1 cellular context compared by ENCODE assay signal in the genomic region with DNA sequence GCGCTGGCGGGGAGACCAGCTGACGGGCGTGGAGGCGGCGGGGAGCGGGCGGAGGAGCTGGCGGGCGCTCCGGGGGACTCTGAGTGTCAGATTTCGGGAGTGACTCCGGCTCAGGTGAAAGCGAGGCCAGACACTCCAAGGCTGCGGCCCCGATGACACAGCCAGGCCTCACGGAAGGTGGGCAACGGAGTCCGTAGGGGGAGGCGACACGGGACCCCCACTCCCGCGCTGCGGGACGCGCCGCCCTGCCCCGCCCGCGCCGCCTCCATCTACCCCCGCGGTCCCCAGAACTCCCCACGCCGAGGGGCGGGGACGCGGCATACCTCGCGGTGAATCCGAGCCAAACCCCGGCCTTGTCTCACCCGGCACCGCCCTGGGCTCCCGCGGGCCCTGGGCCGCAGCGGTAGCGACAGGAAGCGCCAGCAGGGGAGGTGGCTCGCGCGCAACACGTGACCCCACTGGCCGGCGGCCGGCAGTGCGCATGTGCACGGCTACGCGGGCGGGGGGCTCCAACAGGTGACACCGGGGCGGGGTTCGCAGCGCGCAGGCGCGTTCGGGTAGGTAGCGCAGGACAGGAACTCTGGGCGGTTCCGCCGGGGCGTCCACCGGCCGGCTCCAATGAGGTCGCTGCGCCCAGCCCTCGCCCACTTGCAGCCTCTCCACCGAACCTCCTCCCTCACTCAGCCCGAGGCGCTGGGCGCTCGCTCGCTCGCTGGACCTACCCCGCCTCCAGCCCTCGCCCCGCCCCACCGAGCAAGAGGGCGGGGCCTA.
TF ChIP-seq lines count a peak whose summit lies in the region.

A gene with protein sequence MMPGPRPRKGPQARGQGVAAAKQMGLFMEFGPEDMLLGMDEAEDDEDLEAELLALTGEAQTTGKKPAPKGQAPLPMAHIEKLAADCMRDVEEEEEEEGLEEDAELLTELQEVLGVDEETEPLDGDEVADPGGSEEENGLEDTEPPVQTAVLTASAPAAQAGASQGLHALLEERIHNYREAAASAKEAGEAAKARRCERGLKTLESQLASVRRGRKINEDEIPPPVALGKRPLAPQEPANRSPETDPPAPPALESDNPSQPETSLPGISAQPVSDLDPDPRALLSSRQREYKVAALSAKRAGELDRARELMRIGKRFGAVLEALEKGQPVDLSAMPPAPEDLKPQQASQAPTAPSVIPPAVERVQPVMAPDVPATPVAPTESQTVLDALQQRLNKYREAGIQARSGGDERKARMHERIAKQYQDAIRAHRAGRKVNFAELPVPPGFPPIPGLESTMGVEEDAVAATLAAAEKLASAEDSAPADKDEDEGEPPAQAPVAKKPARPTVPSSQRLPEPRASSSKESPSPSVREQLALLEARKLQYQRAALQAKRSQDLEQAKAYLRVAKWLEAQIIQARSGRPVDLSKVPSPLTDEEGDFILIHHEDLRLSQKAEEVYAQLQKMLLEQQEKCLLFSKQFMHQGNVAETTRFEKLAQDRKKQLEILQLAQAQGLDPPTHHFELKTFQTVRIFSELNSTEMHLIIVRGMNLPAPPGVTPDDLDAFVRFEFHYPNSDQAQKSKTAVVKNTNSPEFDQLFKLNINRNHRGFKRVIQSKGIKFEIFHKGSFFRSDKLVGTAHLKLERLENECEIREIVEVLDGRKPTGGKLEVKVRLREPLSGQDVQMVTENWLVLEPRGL (minus strand): TSS at position 460 of the 771 bp plus-strand sequence. CDS start 1,585 bp downstream, outside the sequence.

TF ChIP-seq in K562, 482 proteins besides CTCF, POLR2A, EP300 and RAD21 (continued from another document and continues in another):
- TF ChIP-seq, protein P1, sequence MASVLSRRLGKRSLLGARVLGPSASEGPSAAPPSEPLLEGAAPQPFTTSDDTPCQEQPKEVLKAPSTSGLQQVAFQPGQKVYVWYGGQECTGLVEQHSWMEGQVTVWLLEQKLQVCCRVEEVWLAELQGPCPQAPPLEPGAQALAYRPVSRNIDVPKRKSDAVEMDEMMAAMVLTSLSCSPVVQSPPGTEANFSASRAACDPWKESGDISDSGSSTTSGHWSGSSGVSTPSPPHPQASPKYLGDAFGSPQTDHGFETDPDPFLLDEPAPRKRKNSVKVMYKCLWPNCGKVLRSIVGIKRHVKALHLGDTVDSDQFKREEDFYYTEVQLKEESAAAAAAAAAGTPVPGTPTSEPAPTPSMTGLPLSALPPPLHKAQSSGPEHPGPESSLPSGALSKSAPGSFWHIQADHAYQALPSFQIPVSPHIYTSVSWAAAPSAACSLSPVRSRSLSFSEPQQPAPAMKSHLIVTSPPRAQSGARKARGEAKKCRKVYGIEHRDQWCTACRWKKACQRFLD (CRISPR knock-in tag; IDR thresholded peaks at IDR 0.05) = peak; percentile 76; the same call in 1 of the 2 replicates
- TF ChIP-seq BRCA1 (IDR thresholded peaks at IDR 0.05) = no peak
- no peak for TF ChIP-seq BRCA1 (CRISPR knock-in tag; IDR thresholded peaks at IDR 0.05)
- TF ChIP-seq NEUROD1 (IDR thresholded peaks at IDR 0.05; ENCODE audit: borderline replicate concordance, low read depth, low read length, partially characterized antibody) = no peak
- no peak for TF ChIP-seq PHB2 (IDR thresholded peaks at IDR 0.05; ENCODE audit: low read depth)
- peak; percentile 70 to 90; a peak in 3 of 4 replicates for TF ChIP-seq NONO (IDR thresholded peaks at IDR 0.05; ENCODE audit: low read depth in 2 of 2, low read length in 1 of 2)
- TF ChIP-seq ZNF77 (CRISPR knock-in tag; IDR thresholded peaks at IDR 0.05) = no peak
- TF ChIP-seq, protein P2, sequence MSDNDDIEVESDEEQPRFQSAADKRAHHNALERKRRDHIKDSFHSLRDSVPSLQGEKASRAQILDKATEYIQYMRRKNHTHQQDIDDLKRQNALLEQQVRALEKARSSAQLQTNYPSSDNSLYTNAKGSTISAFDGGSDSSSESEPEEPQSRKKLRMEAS (CRISPR knock-in tag; IDR thresholded peaks at IDR 0.05) = peak; percentile 96
- TF ChIP-seq, protein P3, sequence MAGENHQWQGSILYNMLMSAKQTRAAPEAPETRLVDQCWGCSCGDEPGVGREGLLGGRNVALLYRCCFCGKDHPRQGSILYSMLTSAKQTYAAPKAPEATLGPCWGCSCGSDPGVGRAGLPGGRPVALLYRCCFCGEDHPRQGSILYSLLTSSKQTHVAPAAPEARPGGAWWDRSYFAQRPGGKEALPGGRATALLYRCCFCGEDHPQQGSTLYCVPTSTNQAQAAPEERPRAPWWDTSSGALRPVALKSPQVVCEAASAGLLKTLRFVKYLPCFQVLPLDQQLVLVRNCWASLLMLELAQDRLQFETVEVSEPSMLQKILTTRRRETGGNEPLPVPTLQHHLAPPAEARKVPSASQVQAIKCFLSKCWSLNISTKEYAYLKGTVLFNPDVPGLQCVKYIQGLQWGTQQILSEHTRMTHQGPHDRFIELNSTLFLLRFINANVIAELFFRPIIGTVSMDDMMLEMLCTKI (IDR thresholded peaks at IDR 0.05; ENCODE audit: partially characterized antibody) = no peak
- TF ChIP-seq NFIX (CRISPR knock-in tag; IDR thresholded peaks at IDR 0.05; ENCODE audit: low read depth) = no peak
- peak; percentile 93 for TF ChIP-seq SREBF1 (IDR thresholded peaks at IDR 0.05; ENCODE audit: borderline replicate concordance, low read depth, low read length)
- TF ChIP-seq CEBPB (tag; IDR thresholded peaks at IDR 0.05) = no peak
- TF ChIP-seq CHD2 (IDR thresholded peaks at IDR 0.05; ENCODE audit: low read depth, low read length) = peak; percentile 30; the same call in 1 of the 2 replicates
- TF ChIP-seq TEAD4 (IDR thresholded peaks at IDR 0.05; ENCODE audit: low read length) = peak; percentile 31; the same call in 1 of the 2 replicates
- TF ChIP-seq TEAD4 (CRISPR knock-in tag; IDR thresholded peaks at IDR 0.05; ENCODE audit: borderline replicate concordance) = no peak
- TF ChIP-seq, protein P4, sequence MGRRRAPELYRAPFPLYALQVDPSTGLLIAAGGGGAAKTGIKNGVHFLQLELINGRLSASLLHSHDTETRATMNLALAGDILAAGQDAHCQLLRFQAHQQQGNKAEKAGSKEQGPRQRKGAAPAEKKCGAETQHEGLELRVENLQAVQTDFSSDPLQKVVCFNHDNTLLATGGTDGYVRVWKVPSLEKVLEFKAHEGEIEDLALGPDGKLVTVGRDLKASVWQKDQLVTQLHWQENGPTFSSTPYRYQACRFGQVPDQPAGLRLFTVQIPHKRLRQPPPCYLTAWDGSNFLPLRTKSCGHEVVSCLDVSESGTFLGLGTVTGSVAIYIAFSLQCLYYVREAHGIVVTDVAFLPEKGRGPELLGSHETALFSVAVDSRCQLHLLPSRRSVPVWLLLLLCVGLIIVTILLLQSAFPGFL (CRISPR knock-in tag; IDR thresholded peaks at IDR 0.05) = no peak
- TF ChIP-seq, protein P5, sequence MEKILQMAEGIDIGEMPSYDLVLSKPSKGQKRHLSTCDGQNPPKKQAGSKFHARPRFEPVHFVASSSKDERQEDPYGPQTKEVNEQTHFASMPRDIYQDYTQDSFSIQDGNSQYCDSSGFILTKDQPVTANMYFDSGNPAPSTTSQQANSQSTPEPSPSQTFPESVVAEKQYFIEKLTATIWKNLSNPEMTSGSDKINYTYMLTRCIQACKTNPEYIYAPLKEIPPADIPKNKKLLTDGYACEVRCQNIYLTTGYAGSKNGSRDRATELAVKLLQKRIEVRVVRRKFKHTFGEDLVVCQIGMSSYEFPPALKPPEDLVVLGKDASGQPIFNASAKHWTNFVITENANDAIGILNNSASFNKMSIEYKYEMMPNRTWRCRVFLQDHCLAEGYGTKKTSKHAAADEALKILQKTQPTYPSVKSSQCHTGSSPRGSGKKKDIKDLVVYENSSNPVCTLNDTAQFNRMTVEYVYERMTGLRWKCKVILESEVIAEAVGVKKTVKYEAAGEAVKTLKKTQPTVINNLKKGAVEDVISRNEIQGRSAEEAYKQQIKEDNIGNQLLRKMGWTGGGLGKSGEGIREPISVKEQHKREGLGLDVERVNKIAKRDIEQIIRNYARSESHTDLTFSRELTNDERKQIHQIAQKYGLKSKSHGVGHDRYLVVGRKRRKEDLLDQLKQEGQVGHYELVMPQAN (IDR thresholded peaks at IDR 0.05; ENCODE audit: borderline replicate concordance) = 0 out of 2 replicates have a peak, but pooled peaks have one; percentile 41
- TF ChIP-seq TCF7 (IDR thresholded peaks at IDR 0.05; ENCODE audit: borderline replicate concordance) = 0 out of 2 replicates have a peak, but pooled peaks have one; percentile 48
- TF ChIP-seq, protein P6, sequence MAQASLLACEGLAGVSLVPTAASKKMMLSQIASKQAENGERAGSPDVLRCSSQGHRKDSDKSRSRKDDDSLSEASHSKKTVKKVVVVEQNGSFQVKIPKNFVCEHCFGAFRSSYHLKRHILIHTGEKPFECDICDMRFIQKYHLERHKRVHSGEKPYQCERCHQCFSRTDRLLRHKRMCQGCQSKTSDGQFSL (CRISPR knock-in tag; IDR thresholded peaks at IDR 0.05) = 0 out of 2 replicates have a peak, but pooled peaks have one; percentile 38
- TF ChIP-seq, protein P6 (tag; IDR thresholded peaks at IDR 0.05) = no peak
- peak; percentile 97 to 98 for TF ChIP-seq MAZ (CRISPR knock-in tag; conservative IDR thresholded peaks at IDR 0.05 in 1 of 2, IDR thresholded peaks at IDR 0.05 in 1 of 2)
- TF ChIP-seq, protein P7, sequence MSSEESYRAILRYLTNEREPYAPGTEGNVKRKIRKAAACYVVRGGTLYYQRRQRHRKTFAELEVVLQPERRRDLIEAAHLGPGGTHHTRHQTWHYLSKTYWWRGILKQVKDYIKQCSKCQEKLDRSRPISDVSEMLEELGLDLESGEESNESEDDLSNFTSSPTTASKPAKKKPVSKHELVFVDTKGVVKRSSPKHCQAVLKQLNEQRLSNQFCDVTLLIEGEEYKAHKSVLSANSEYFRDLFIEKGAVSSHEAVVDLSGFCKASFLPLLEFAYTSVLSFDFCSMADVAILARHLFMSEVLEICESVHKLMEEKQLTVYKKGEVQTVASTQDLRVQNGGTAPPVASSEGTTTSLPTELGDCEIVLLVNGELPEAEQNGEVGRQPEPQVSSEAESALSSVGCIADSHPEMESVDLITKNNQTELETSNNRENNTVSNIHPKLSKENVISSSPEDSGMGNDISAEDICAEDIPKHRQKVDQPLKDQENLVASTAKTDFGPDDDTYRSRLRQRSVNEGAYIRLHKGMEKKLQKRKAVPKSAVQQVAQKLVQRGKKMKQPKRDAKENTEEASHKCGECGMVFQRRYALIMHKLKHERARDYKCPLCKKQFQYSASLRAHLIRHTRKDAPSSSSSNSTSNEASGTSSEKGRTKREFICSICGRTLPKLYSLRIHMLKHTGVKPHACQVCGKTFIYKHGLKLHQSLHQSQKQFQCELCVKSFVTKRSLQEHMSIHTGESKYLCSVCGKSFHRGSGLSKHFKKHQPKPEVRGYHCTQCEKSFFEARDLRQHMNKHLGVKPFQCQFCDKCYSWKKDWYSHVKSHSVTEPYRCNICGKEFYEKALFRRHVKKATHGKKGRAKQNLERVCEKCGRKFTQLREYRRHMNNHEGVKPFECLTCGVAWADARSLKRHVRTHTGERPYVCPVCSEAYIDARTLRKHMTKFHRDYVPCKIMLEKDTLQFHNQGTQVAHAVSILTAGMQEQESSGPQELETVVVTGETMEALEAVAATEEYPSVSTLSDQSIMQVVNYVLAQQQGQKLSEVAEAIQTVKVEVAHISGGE (CRISPR knock-in tag; IDR thresholded peaks at IDR 0.05) = peak in 2 of 3 experiments; percentile 4 to 81; a peak in 2 of 6 replicates
- TF ChIP-seq MAFG (tag; conservative IDR thresholded peaks at IDR 0.05) = no peak
- TF ChIP-seq IRF2 (CRISPR knock-in tag; IDR thresholded peaks at IDR 0.05) = no peak; the same call in 1 of the 2 replicates
- 0 out of 2 replicates have a peak, but pooled peaks have one; percentile 59 for TF ChIP-seq TGIF2 (CRISPR knock-in tag; IDR thresholded peaks at IDR 0.05)
- no peak for TF ChIP-seq ZC3H8 (IDR thresholded peaks at IDR 0.05)
- TF ChIP-seq PTRF (tag; IDR thresholded peaks at IDR 0.05) = no peak
- TF ChIP-seq TCF3 (CRISPR knock-in tag; IDR thresholded peaks at IDR 0.05) = no peak
- TF ChIP-seq ZKSCAN1 (IDR thresholded peaks at IDR 0.05; ENCODE audit: low read depth, low read length) = peak; percentile 67; the same call in 1 of the 2 replicates
- TF ChIP-seq PTBP1 (IDR thresholded peaks at IDR 0.05; ENCODE audit: low read depth, low read length) = no peak
- peak; percentile 98 for TF ChIP-seq POLR2G (IDR thresholded peaks at IDR 0.05; ENCODE audit: low read depth, low read length)
- no peak for TF ChIP-seq HEY1 (CRISPR knock-in tag; IDR thresholded peaks at IDR 0.05; ENCODE audit: borderline replicate concordance)
- 0 out of 2 replicates have a peak, but pooled peaks have one; percentile 58 for TF ChIP-seq RBM14 (IDR thresholded peaks at IDR 0.05; ENCODE audit: borderline replicate concordance, insufficient read depth, low read depth, low read length)
- TF ChIP-seq, protein P8, sequence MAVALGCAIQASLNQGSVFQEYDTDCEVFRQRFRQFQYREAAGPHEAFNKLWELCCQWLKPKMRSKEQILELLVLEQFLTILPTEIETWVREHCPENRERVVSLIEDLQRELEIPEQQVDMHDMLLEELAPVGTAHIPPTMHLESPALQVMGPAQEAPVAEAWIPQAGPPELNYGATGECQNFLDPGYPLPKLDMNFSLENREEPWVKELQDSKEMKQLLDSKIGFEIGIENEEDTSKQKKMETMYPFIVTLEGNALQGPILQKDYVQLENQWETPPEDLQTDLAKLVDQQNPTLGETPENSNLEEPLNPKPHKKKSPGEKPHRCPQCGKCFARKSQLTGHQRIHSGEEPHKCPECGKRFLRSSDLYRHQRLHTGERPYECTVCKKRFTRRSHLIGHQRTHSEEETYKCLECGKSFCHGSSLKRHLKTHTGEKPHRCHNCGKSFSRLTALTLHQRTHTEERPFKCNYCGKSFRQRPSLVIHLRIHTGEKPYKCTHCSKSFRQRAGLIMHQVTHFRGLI (CRISPR knock-in tag; IDR thresholded peaks at IDR 0.05) = no peak
- TF ChIP-seq KDM5B (IDR thresholded peaks at IDR 0.05; ENCODE audit: insufficient replicate concordance, low read depth, low read length) = peak; percentile 77
- TF ChIP-seq, protein P9, sequence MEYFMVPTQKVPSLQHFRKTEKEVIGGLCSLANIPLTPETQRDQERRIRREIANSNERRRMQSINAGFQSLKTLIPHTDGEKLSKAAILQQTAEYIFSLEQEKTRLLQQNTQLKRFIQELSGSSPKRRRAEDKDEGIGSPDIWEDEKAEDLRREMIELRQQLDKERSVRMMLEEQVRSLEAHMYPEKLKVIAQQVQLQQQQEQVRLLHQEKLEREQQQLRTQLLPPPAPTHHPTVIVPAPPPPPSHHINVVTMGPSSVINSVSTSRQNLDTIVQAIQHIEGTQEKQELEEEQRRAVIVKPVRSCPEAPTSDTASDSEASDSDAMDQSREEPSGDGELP (CRISPR knock-in tag; IDR thresholded peaks at IDR 0.05; ENCODE audit: borderline replicate concordance) = peak; percentile 97
- TF ChIP-seq, protein P10, sequence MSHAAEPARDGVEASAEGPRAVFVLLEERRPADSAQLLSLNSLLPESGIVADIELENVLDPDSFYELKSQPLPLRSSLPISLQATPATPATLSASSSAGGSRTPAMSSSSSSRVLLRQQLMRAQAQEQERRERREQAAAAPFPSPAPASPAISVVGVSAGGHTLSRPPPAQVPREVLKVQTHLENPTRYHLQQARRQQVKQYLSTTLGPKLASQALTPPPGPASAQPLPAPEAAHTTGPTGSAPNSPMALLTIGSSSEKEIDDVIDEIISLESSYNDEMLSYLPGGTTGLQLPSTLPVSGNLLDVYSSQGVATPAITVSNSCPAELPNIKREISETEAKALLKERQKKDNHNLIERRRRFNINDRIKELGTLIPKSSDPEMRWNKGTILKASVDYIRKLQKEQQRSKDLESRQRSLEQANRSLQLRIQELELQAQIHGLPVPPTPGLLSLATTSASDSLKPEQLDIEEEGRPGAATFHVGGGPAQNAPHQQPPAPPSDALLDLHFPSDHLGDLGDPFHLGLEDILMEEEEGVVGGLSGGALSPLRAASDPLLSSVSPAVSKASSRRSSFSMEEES (CRISPR knock-in tag; IDR thresholded peaks at IDR 0.05) = peak; percentile 98
- 0 out of 2 replicates have a peak, but pooled peaks have one; percentile 4 for TF ChIP-seq MAFK (IDR thresholded peaks at IDR 0.05; ENCODE audit: low read length)
